ENCODE assay signal across 23 cellular contexts in the genomic region with DNA sequence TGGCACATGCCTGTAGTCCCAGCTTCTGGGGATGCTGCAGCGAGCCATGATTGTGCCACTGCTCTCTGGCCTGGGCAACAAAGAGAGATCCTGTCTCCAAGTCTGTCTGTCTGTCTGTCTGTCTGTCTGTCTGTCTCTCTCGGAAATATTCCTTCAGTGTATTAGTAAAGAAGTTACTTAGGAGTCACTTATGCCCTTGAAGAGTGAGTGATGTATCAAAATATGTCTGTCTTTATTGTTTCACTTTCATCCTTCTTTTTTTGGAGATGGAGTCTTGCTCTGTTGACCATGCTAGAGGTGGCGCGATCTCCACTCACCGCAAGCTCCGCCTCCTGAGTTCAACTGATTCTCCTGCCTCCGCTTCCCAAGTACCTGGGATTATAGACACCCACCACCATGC.
"Had no signal": no experiment of that assay in that cellular context is flagged by ENCODE, and none has a peak within 500 bp of the region (broad histone marks: within the 10 kb centered on the region; RNA-seq: fewer than 3 reads in every experiment).

No MANE protein-coding gene starts in this region.

- H3K9me3 Mint-ChIP-seq: activated naive CD8-positive, alpha-beta T cell treated with anti-CD3 and anti-CD28 coated beads, Interleukin-2, amount 50 U/mL, for 24 hours; activated T-helper 1 cell treated with anti-CD3 and anti-CD28 coated beads, Interleukin-12 subunit alpha, Interleukin-12 subunit beta, Interleukin-2, Interleukin-4 antibody, amounts not matched to agents 30 ng/mL and 10 ng/mL and 1 ng/mL, durations not matched to agents 14 hours and 24 hours and 36 hours; endodermal cell; mesothelial cell of epicardium; stimulated activated memory B cell treated with anti-CD40 and anti-IgM and Interleukin-4, amounts not matched to agents 10 μg/mL and 1 μg/mL and 100 μg/mL, for 72 hours had no signal

- DNase-seq: activated CD4-positive, alpha-beta T cell treated with anti-CD3 and anti-CD28 coated beads, Interleukin-2, amount 50 U/mL, for 1 hour; activated CD4-positive, CD25-positive, alpha-beta regulatory T cell treated with anti-CD3 and anti-CD28 coated beads, Interleukin-2, amount 50 U/mL, for 72 hours; activated CD8-positive, alpha-beta T cell treated with anti-CD3 and anti-CD28 coated beads, Interleukin-2, amount 10 ng/mL, durations not matched to agents 7 days and 5 days; activated gamma-delta T cell; activated naive CD4-positive, alpha-beta T cell treated with anti-CD3 and anti-CD28 coated beads, Interleukin-2, amount 50 U/mL, for 16 hours; activated naive CD8-positive, alpha-beta T cell treated with anti-CD3 and anti-CD28 coated beads, Interleukin-2, amount 50 U/mL, for 24 hours; anterior cingulate cortex; body of pancreas; cortex of kidney; endodermal cell; esophagus squamous epithelium; gastrocnemius medialis; hippocampal formation; left ventricle myocardium superior; mammary epithelial cell; naive thymus-derived CD8-positive, alpha-beta T cell; small intestine; stimulated activated CD4-positive, alpha-beta T cell treated with anti-CD3 and anti-CD28 coated beads, Interleukin-2, amount 100 ng/mL, for 24 hours; WERI-Rb-1 had no signal

- H3K4me1 Mint-ChIP-seq: naive thymus-derived CD8-positive, alpha-beta T cell had no signal

- ATAC-seq: activated CD8-positive, alpha-beta T cell treated with anti-CD3 and anti-CD28 coated beads, Interleukin-2, amount 10 ng/mL, durations not matched to agents 7 days and 5 days; activated naive CD8-positive, alpha-beta T cell treated with anti-CD3 and anti-CD28 coated beads, Interleukin-2, amount 50 U/mL, for 24 hours; body of pancreas; gastrocnemius medialis; left ventricle myocardium superior; naive thymus-derived CD8-positive, alpha-beta T cell; sciatic nerve; stimulated activated memory B cell treated with anti-CD40 and anti-IgM and Interleukin-4, amounts not matched to agents 10 μg/mL and 1 μg/mL and 100 μg/mL, for 72 hours had no signal

- H3K27ac Mint-ChIP-seq: activated CD8-positive, alpha-beta T cell treated with anti-CD3 and anti-CD28 coated beads, Interleukin-2, amount 10 ng/mL, durations not matched to agents 7 days and 5 days; activated naive CD8-positive, alpha-beta T cell treated with anti-CD3 and anti-CD28 coated beads, Interleukin-2, amount 50 U/mL, for 24 hours; activated T-helper 1 cell treated with anti-CD3 and anti-CD28 coated beads, Interleukin-12 subunit alpha, Interleukin-12 subunit beta, Interleukin-2, Interleukin-4 antibody, amounts not matched to agents 30 ng/mL and 10 ng/mL and 1 ng/mL, durations not matched to agents 14 hours and 24 hours and 36 hours; endodermal cell; mesothelial cell of epicardium; naive thymus-derived CD8-positive, alpha-beta T cell; stimulated activated memory B cell treated with anti-CD40 and anti-IgM and Interleukin-4, amounts not matched to agents 10 μg/mL and 1 μg/mL and 100 μg/mL, for 72 hours had no signal

- H3K36me3 Mint-ChIP-seq: mesothelial cell of epicardium; naive thymus-derived CD8-positive, alpha-beta T cell; stimulated activated memory B cell treated with anti-CD40 and anti-IgM and Interleukin-4, amounts not matched to agents 10 μg/mL and 1 μg/mL and 100 μg/mL, for 72 hours had no signal

- H3K4me3 Mint-ChIP-seq: activated CD8-positive, alpha-beta T cell treated with anti-CD3 and anti-CD28 coated beads, Interleukin-2, amount 10 ng/mL, durations not matched to agents 7 days and 5 days; activated naive CD8-positive, alpha-beta T cell treated with anti-CD3 and anti-CD28 coated beads, Interleukin-2, amount 50 U/mL, for 24 hours; activated T-helper 1 cell treated with anti-CD3 and anti-CD28 coated beads, Interleukin-12 subunit alpha, Interleukin-12 subunit beta, Interleukin-2, Interleukin-4 antibody, amounts not matched to agents 30 ng/mL and 10 ng/mL and 1 ng/mL, durations not matched to agents 14 hours and 24 hours and 36 hours; endodermal cell; mesothelial cell of epicardium; naive thymus-derived CD8-positive, alpha-beta T cell; stimulated activated memory B cell treated with anti-CD40 and anti-IgM and Interleukin-4, amounts not matched to agents 10 μg/mL and 1 μg/mL and 100 μg/mL, for 72 hours had no signal

- H3K27me3 Mint-ChIP-seq: activated naive CD8-positive, alpha-beta T cell treated with anti-CD3 and anti-CD28 coated beads, Interleukin-2, amount 50 U/mL, for 24 hours; naive thymus-derived CD8-positive, alpha-beta T cell; stimulated activated memory B cell treated with anti-CD40 and anti-IgM and Interleukin-4, amounts not matched to agents 10 μg/mL and 1 μg/mL and 100 μg/mL, for 72 hours had no signal
